In genomic region chr18:9575558-9575957, GRCh38 we compare ENCODE assay signal across 1 cellular context.
TF ChIP-seq lines count a peak whose summit lies in the region.

No MANE protein-coding gene starts in this region.

TF ChIP-seq in K562, 482 proteins besides CTCF, POLR2A, EP300 and RAD21 (continued from another document):
- TF ChIP-seq PKNOX1 (IDR thresholded peaks at IDR 0.05): peak; percentile 65; the same call in 1 of the 2 replicates
- no peak for TF ChIP-seq ZNF695 (CRISPR knock-in tag; IDR thresholded peaks at IDR 0.05)
- TF ChIP-seq CEBPB (tag; IDR thresholded peaks at IDR 0.05): peak; percentile 91
- no peak for TF ChIP-seq NFE2 (IDR thresholded peaks at IDR 0.05; ENCODE audit: low read depth)
